Comparison of ENCODE assay signal across 10 cellular contexts in the genomic region with DNA sequence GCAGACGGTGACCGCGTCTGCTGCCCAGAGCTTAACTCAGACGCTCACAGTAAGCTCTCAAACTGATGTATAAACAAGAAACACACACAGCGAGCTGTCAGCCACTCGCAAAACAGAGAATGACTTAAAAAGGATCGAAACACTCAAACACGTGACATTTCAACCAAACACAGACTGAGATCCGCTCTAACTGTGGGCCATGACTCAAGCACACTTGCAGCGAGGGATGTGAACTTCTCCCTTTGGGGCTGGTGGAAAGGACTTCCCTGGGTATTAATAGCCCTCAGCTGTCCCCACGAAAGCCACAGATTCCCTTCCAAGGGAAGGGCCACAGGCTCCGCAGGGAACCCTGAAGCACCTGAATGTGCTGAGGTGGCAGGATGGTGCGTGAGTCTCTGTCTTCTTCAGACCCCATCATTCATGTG. TPM values are rescaled to one million over a fixed set of nuclear protein-coding genes. Genes with fewer than 3 reads are reported as not detected.
A peak's percentile ranks its signal among the peaks of the same experiment; 100 is the strongest.
DNase-seq lines count a peak whose midpoint lies in the region; ATAC-seq and TF ChIP-seq lines count a peak whose summit lies in the region.
"Had no signal": no experiment of that assay in that cellular context is flagged by ENCODE, and none has a peak within 500 bp of the region (broad histone marks: within the 10 kb centered on the region; RNA-seq: fewer than 3 reads in every experiment).

No MANE protein-coding gene starts in this region.

- H3K4me1 ChIP-seq in duodenal mucosa (ENCODE audit: control insufficient read depth in 1 of 2, insufficient read depth in 2 of 2, low read length in 2 of 2): peaks cover 39 to 47% of the 10 kb centered on the region in 2 donors
- H3K4me1 ChIP-seq in thymus (ENCODE audit: control insufficient read depth, insufficient read depth, low read length): peaks cover 23% of the 10 kb centered on the region

- TF ChIP-seq CTCF in NB4 (IDR thresholded peaks at IDR 0.05; ENCODE audit: low read depth, low read length): no peak

- in situ Hi-C loops in ACHN (cut with HindIII; ENCODE audit: low pct_ligation_motif_present, low pct_unique_long_range_greater_than_20kb, low sequenced_read_pairs): no loop called here

- peak; percentile 61 for DNase-seq in stimulated activated CD4-positive, alpha-beta T cell treated with anti-CD3 and anti-CD28 coated beads, Interleukin-15, amount 100 ng/mL, for 24 hours
- no peak for DNase-seq in stimulated activated CD4-positive, alpha-beta T cell treated with anti-CD3 and anti-CD28 coated beads, Interleukin-2, amount 100 ng/mL, for 48 hours
- DNase-seq in NB4 (ENCODE audit: low read depth) (peak; percentile 55), amniotic stem cell (lab: John Stamatoyannopoulos, UW) (no peak), ACHN (no peak)
- DNase-seq: heart left ventricle had no signal

- no peak overlapping the region for H3K4me3 ChIP-seq in NB4 (ENCODE audit: low read depth, low read length)
- no peak overlapping the region for H3K4me3 ChIP-seq in duodenal mucosa (ENCODE audit: low read depth in 1 of 2, low read length in 2 of 2)
- no peak overlapping the region for H3K4me3 ChIP-seq in thymus (ENCODE audit: low read length)
- H3K4me3 ChIP-seq: heart left ventricle, SK-N-MC had no signal

- H3K9ac ChIP-seq in duodenal mucosa (ENCODE audit: low read depth in 1 of 2, low read length in 2 of 2): no peak overlapping the region

- H3K9me3 ChIP-seq in duodenal mucosa (ENCODE audit: control insufficient read depth in 1 of 2, low read length in 2 of 2): no peaks in the 10 kb centered on the region
- no peaks in the 10 kb centered on the region for H3K9me3 ChIP-seq in thymus (ENCODE audit: control insufficient read depth)
- H3K9me3 ChIP-seq: heart left ventricle had no signal

- H3K27ac ChIP-seq in duodenal mucosa (ENCODE audit: low read depth, low read length) (peak overlapping the region; percentile 7), thymus (ENCODE audit: low read depth) (peak overlapping the region; percentile 75)
- H3K27ac ChIP-seq: heart left ventricle, SK-N-MC had no signal

- peaks cover 0 to 2% of the 10 kb centered on the region in 2 donors for H3K36me3 ChIP-seq in duodenal mucosa (ENCODE audit: control insufficient read depth in 1 of 2, insufficient read depth in 2 of 2, low read length in 2 of 2)
- peaks cover 6% of the 10 kb centered on the region for H3K36me3 ChIP-seq in thymus (ENCODE audit: control insufficient read depth, insufficient read depth)
- H3K36me3 ChIP-seq: heart left ventricle had no signal

- no peak for TF ChIP-seq POLR2A in NB4 (IDR thresholded peaks at IDR 0.05; ENCODE audit: extremely low read depth, insufficient read length)

- H3K27me3 ChIP-seq in duodenal mucosa (ENCODE audit: control insufficient read depth in 1 of 2, insufficient read depth in 2 of 2, low read length in 2 of 2) (no peaks in the 10 kb centered on the region), thymus (ENCODE audit: control insufficient read depth, insufficient read depth) (no peaks in the 10 kb centered on the region)

- ATAC-seq in HG03457 (IDR thresholded peaks at IDR 0.05; ENCODE audit: unreplicated experiment): no peak

- 85% methylated on average over 13 of the region's 13 CpGs for WGBS in thymus

RNA-seq across cellular contexts. Expression of gene CCDC88C, which starts 29.1 kb away (rescaled TPM):
- polyA plus RNA-seq in thymus: 47.4 TPM

Comparison
In these comparisons a context has a peak if more than half of its experiments do, and no peak if none do; other contexts are left out.
1. DNase-seq: peak in stimulated activated CD4-positive, alpha-beta T cell treated with anti-CD3 and anti-CD28 coated beads, Interleukin-15, amount 100 ng/mL, for 24 hours (single experiment) and NB4 (single experiment); none in stimulated activated CD4-positive, alpha-beta T cell treated with anti-CD3 and anti-CD28 coated beads, Interleukin-2, amount 100 ng/mL, for 48 hours (0 of 2), amniotic stem cell (single experiment) and ACHN (single experiment).